8 cellular contexts compared by ENCODE assay signal in genomic region chr3:129942296-129942695, GRCh38. TPM values are rescaled to one million over a fixed set of nuclear protein-coding genes. Genes with fewer than 3 reads are reported as not detected.
DNase-seq lines count a peak whose midpoint lies in the region; ATAC-seq and TF ChIP-seq lines count a peak whose summit lies in the region.

No MANE protein-coding gene starts in this region.

- peak; percentile 34 to 79 (median 66) for TF ChIP-seq CTCF in thyroid gland (IDR thresholded peaks at IDR 0.05)

- no peaks in the 10 kb centered on the region for H3K9me3 ChIP-seq in thyroid gland

- H3K27me3 ChIP-seq in thyroid gland = no peaks in the 10 kb centered on the region

- DNase-seq in Daoy (ENCODE audit: low read depth) (peak; percentile 70), HEK293T (ENCODE audit: extremely low spot score) (peak; percentile 81), NCI-H2196 treated with DMSO at 0.1 percent for 48 hours (lab: John Stamatoyannopoulos, UW; ENCODE audit: unreplicated experiment) (peak; percentile 45), erythroblast (lab: John Stamatoyannopoulos, UW) (peak; percentile 50 to 64), middle frontal gyrus (ENCODE audit: extremely low spot score, low spot score) (peak; percentile 53), thyroid gland (peak; percentile 60 to 64)
- DNase-seq in activated CD4-positive, alpha-beta T cell treated with anti-CD3 and anti-CD28 coated beads, Interleukin-2, amount 50 U/mL, for 48 hours = peak; percentile 53 to 54

- no peak overlapping the region for H3K27ac ChIP-seq in thyroid gland

- CTCF ChIA-PET in HEK293T (lab: Yijun Ruan, JAX) = interaction anchor here (0.6 to 3.2 kb wide), 28 partner anchors 8 to 452 kb away, joined by 3 to 34 read pairs (median 4); no protein-coding TSS in a partner anchor

- no peaks in the 10 kb centered on the region for H3K4me1 ChIP-seq in thyroid gland

- ATAC-seq in HG03439 (IDR thresholded peaks at IDR 0.05; ENCODE audit: unreplicated experiment) = no peak

- H3K36me3 ChIP-seq in thyroid gland = no peaks in the 10 kb centered on the region

- no peak overlapping the region for H3K4me3 ChIP-seq in thyroid gland (replicated peaks in 1 of 3)

- intact Hi-C loops in thyroid gland (cut with DNase I) = loop anchor here (10.0 kb wide), 1 partner anchor 153 kb away; no protein-coding TSS in a partner anchor

- TF ChIP-seq POLR2A in erythroblast (IDR thresholded peaks at IDR 0.05; ENCODE audit: low read length) (no peak), thyroid gland (IDR thresholded peaks at IDR 0.05) (no peak)

- POLR2A ChIA-PET in HEK293T (lab: Yijun Ruan, JAX) = interaction anchor here (1.4 kb wide), 1 partner anchor 156 kb away, joined by 3 read pairs; no protein-coding TSS in a partner anchor

- 11 to 20% methylated on average over 7 of the region's 7 CpGs for WGBS in thyroid gland, 2 donors

TF ChIP-seq in HEK293T, 16 proteins besides CTCF, POLR2A, EP300 and RAD21:
- TF ChIP-seq ZNF384 (IDR thresholded peaks at IDR 0.05) (no peak), FOXK2 (IDR thresholded peaks at IDR 0.05) (no peak), NFRKB (IDR thresholded peaks at IDR 0.05) (no peak), HDGF (IDR thresholded peaks at IDR 0.05; ENCODE audit: borderline replicate concordance) (no peak), FOXM1 (IDR thresholded peaks at IDR 0.05; ENCODE audit: borderline replicate concordance) (no peak), BHLHE40 (IDR thresholded peaks at IDR 0.05; ENCODE audit: borderline replicate concordance) (no peak), SUZ12 (IDR thresholded peaks at IDR 0.05) (no peak), ELF4 (IDR thresholded peaks at IDR 0.05) (no peak), CTBP1 (IDR thresholded peaks at IDR 0.05; ENCODE audit: borderline replicate concordance) (no peak), LEF1 (IDR thresholded peaks at IDR 0.05; ENCODE audit: borderline replicate concordance) (no peak), SP1 (IDR thresholded peaks at IDR 0.05) (no peak), L3MBTL2 (conservative IDR thresholded peaks at IDR 0.05) (no peak), PKNOX1 (IDR thresholded peaks at IDR 0.05) (no peak), TARDBP (IDR thresholded peaks at IDR 0.05) (no peak), ARNT (IDR thresholded peaks at IDR 0.05) (no peak), FOXA1 (IDR thresholded peaks at IDR 0.05) (no peak)

RNA-seq across cellular contexts. Expression of gene TRH, which starts 32.2 kb away (rescaled TPM):
- total RNA-seq in Daoy (2014; rRNA removed; shearing (Covaris generic)) = not detected in 2 replicates
- total RNA-seq in thyroid gland = under 1 TPM in 1 of 4 donors, not detected in 3; 0.22 TPM

RNA-seq across cellular contexts. Expression of gene TMCC1, which starts 48.8 kb away (rescaled TPM):
- total RNA-seq in Daoy (2014; rRNA removed; shearing (Covaris generic)) = 8.6 and 8.7 TPM in 2 replicates
- 10 to 100 TPM; 24.3 to 41.7 (median 31.1) TPM for total RNA-seq in thyroid gland
